In the genomic region with DNA sequence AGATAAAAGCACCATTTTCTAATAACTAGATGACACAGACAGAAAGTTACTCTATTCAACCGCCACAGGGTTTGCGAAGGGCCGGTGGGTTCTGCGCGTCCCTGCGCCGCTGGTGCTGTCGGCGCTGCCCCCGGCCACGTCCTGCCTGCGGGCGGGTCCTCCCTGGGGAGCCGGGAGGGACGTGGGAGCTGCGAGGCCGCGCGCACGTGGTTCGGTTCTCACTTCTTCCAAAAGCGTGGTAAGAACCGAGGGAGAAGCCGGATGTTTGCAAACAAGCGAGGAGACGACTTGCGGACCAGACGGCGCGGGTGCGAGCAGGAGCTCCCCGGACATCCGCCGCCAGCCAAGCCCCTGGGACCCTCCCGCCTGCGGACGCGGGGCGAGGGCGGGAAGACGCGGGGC, we compare ENCODE assay signal across 8 cellular contexts. TPM values are rescaled to one million over a fixed set of nuclear protein-coding genes. Genes with fewer than 3 reads are reported as not detected.
DNase-seq lines count a peak whose midpoint lies in the region; ATAC-seq and TF ChIP-seq lines count a peak whose summit lies in the region.

No MANE protein-coding gene starts in this region.

- H3K27me3 ChIP-seq in hepatocyte (peaks cover 94% of the 10 kb centered on the region), stomach (peaks cover 4 to 97% (median 74%) of the 10 kb centered on the region in 3 donors)

- TF ChIP-seq POLR2A in stomach (IDR thresholded peaks at IDR 0.05) = no peak

- no peaks in the 10 kb centered on the region for H4K20me1 ChIP-seq in hepatocyte (ENCODE audit: insufficient read depth, poor library complexity, severe bottlenecking)

- H3K9me2 ChIP-seq in hepatocyte (replicated peaks; ENCODE audit: insufficient read depth) = no peaks in the 10 kb centered on the region

- H3K9me3 ChIP-seq in hepatocyte (ENCODE audit: low read depth) = no peaks in the 10 kb centered on the region
- no peaks in the 10 kb centered on the region for H3K9me3 ChIP-seq in stomach

- no peak for TF ChIP-seq EP300 in stomach (IDR thresholded peaks at IDR 0.05)

- H3K27ac ChIP-seq in hepatocyte = no peak overlapping the region
- no peak overlapping the region for H3K27ac ChIP-seq in stomach

- H3K4me1 ChIP-seq in hepatocyte (ENCODE audit: insufficient read depth) = no peaks in the 10 kb centered on the region
- H3K4me1 ChIP-seq in stomach = peaks cover 18 to 27% (median 24%) of the 10 kb centered on the region in 4 donors

- H3K79me2 ChIP-seq in hepatocyte = no peaks in the 10 kb centered on the region

- DNase-seq in NCI-H2227 (lab: John Stamatoyannopoulos, UW; ENCODE audit: unreplicated experiment) (peak; percentile 14), NCI-H2227 treated with DMSO at 0.1 percent for 48 hours (lab: John Stamatoyannopoulos, UW) (no peak), hepatocyte (ENCODE audit: low spot score) (no peak), stomach (no peak), GM03348 (ENCODE audit: low spot score) (no peak)
- peak; percentile 24 to 29 for DNase-seq in activated CD4-positive, alpha-beta T cell treated with anti-CD3 and anti-CD28 coated beads, Interleukin-2, amount 50 U/mL, for 48 hours

- intact Hi-C loops in stomach (cut with DNase I; ENCODE audit: low total_unique reads) = no loop called here

- H3K4me3 ChIP-seq in hepatocyte (no peak overlapping the region), stomach (peak overlapping the region; percentile 52 to 81 (median 60))

- H3K36me3 ChIP-seq in hepatocyte (replicated peaks; ENCODE audit: insufficient read depth, low read depth) = no peaks in the 10 kb centered on the region
- no peaks in the 10 kb centered on the region for H3K36me3 ChIP-seq in stomach

- 5% methylated on average over 28 of the region's 42 CpGs for WGBS in hepatocyte (ENCODE audit: low lambda C conversion rate, missing lambda C conversion rate)
- WGBS in stomach, 5 donors = 2 to 13% (median 4%) methylated on average over 15 to 42 of the region's 42 CpGs

- TF ChIP-seq CTCF in hepatocyte (IDR thresholded peaks at IDR 0.05; ENCODE audit: poor library complexity) (no peak), stomach (IDR thresholded peaks at IDR 0.05) (no peak)

- peak overlapping the region; percentile 53 for H2AFZ ChIP-seq in hepatocyte

- no peak for ATAC-seq in GM19023 (IDR thresholded peaks at IDR 0.05; ENCODE audit: unreplicated experiment)
- ATAC-seq in GM18520 (IDR thresholded peaks at IDR 0.05; ENCODE audit: unreplicated experiment) = no peak

- peak overlapping the region; percentile 97 for H3K4me2 ChIP-seq in hepatocyte

RNA-seq across cellular contexts. Expression of a gene that starts 12.5 kb away (rescaled TPM):
- total RNA-seq in hepatocyte (0.27 and 1.0 TPM in 2 replicates), stomach (100 to 1,000 TPM in 1 of 5 donors, 10 to 100 TPM in 3, 1 to 10 TPM in 1; 3.5 to 108 (median 14.1) TPM)
- polyA plus RNA-seq in hepatocyte (0.11 and 1.4 TPM in 2 replicates), stomach (1 to 10 TPM; 3.8 to 8.7 (median 5.7) TPM)

Comparison
In these comparisons a context has a peak if more than half of its experiments do, and no peak if none do; other contexts are left out.
1. DNase-seq: peak in NCI-H2227 (single experiment) and activated CD4-positive, alpha-beta T cell treated with anti-CD3 and anti-CD28 coated beads, Interleukin-2, amount 50 U/mL, for 48 hours (2 of 2); none in NCI-H2227 treated with DMSO at 0.1 percent for 48 hours (single experiment), hepatocyte (single experiment), stomach (single experiment) and GM03348 (single experiment).